18 cellular contexts compared by ENCODE assay signal in the genomic region with DNA sequence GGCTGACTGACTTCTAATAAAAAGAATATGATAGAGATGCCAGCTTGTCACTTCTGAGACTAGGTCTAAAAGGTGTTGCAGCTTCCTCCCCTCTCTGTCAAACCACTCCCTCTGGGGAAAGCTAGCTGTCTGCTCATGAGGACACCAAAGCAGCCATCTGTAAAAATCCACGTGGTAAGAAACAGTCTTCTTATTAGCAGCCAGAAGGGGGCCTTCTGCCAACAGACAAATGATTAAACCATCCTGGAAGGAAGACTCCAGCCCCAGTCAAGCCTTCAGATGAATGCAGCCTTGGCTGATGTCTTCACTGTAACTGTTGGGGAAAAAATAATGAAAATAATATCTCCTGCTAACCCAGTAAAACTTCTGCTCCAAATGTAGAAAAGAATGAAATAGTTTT. TPM values are rescaled to one million over a fixed set of nuclear protein-coding genes. Genes with fewer than 3 reads are reported as not detected.
DNase-seq lines count a peak whose midpoint lies in the region; ATAC-seq, FAIRE-seq and TF ChIP-seq lines count a peak whose summit lies in the region.
"Had no signal": no experiment of that assay in that cellular context is flagged by ENCODE, and none has a peak within 500 bp of the region (broad histone marks: within the 10 kb centered on the region; RNA-seq: fewer than 3 reads in every experiment).

No MANE protein-coding gene starts in this region.

- POLR2A ChIA-PET in A673 (lab: Charles Lee; ENCODE audit: low non-redundant PET) (no interaction called here), GM12878 (lab: Charles Lee) (no interaction called here)

- H3K9ac ChIP-seq in GM12878 (ENCODE audit: control insufficient read depth, insufficient read depth, low read length): no peak overlapping the region

- no peak overlapping the region for H2AFZ ChIP-seq in GM12878 (ENCODE audit: control insufficient read depth, low read depth, low read length)
- H2AFZ ChIP-seq: PC-9 had no signal

- ATAC-seq in GM12878 (peak; percentile 31; the same call in 1 of the 3 replicates), HG02981 (IDR thresholded peaks at IDR 0.05; ENCODE audit: unreplicated experiment) (no peak)
- ATAC-seq: pancreas had no signal

- peaks cover 2% of the 10 kb centered on the region for H3K4me1 ChIP-seq in A673 (ENCODE audit: insufficient read depth, low read length, poor library complexity, severe bottlenecking)
- H3K4me1 ChIP-seq in GM12878 (ENCODE audit: control insufficient read depth, insufficient read depth, low read length): no peaks in the 10 kb centered on the region
- peaks cover 0 to 3% (median 0%) of the 10 kb centered on the region in 4 donors for H3K4me1 ChIP-seq in tibial nerve
- H3K4me1 ChIP-seq: pancreas had no signal

- 0% methylated on average over 1 of the region's 1 CpG for WGBS in GM12878 (ENCODE audit: insufficient coverage, insufficient replicate concordance, low lambda C conversion rate, missing lambda C conversion rate)
- WGBS in tibial nerve, 2 donors: 11 to 29% methylated on average over 1 of the region's 1 CpG

- H3K36me3 ChIP-seq in A673 (ENCODE audit: insufficient read depth, low read length, poor library complexity, severe bottlenecking) (no peaks in the 10 kb centered on the region), GM12878 (ENCODE audit: control insufficient read depth in 2 of 2, insufficient read depth in 2 of 2, low read length in 1 of 2) (no peaks in the 10 kb centered on the region), tibial nerve (no peaks in the 10 kb centered on the region)
- H3K36me3 ChIP-seq: pancreas, spleen had no signal

- H3K9me3 ChIP-seq in A673 (ENCODE audit: low read depth, low read length, poor library complexity, severe bottlenecking) (peaks cover 4% of the 10 kb centered on the region), GM12878 (replicated peaks; ENCODE audit: control insufficient read depth, insufficient read depth, low read length) (no peaks in the 10 kb centered on the region; the same call in 1 of the 3 replicates), tibial nerve (peaks cover 0 to 8% (median 0%) of the 10 kb centered on the region in 4 donors)
- H3K9me3 ChIP-seq: pancreas had no signal

- intact Hi-C loops in A673 (cut with micrococcal nuclease; ENCODE audit: unreplicated experiment): no loop called here
- intact Hi-C loops in GM12878 (cut with micrococcal nuclease; ENCODE audit: unreplicated experiment): no loop called here

- CTCF ChIA-PET in A673 (lab: Charles Lee): no interaction called here
- CTCF ChIA-PET in GM12878 (lab: Yijun Ruan, JAX): interaction anchor here (1.4 kb wide), 1 partner anchor 26 kb away, joined by 3 read pairs; no protein-coding TSS in a partner anchor

- H3K27me3 ChIP-seq in A673 (replicated peaks; ENCODE audit: insufficient read depth, low read depth, low read length, poor library complexity): no peaks in the 10 kb centered on the region
- no peaks in the 10 kb centered on the region for H3K27me3 ChIP-seq in GM12878 (replicated peaks in 1 of 2; ENCODE audit: control insufficient read depth in 2 of 2, insufficient read depth in 2 of 2, low read length in 1 of 2)
- no peaks in the 10 kb centered on the region for H3K27me3 ChIP-seq in tibial nerve
- H3K27me3 ChIP-seq: pancreas, spleen had no signal

- SMC1A ChIA-PET in GM12878 (lab: Charles Lee; ENCODE audit: uncharacterized antibody, unreplicated experiment): interaction anchor here (0.7 kb wide), 1 partner anchor 49 kb away, joined by 3 read pairs; no protein-coding TSS in a partner anchor

- FAIRE-seq in GM12878 (lab: Jason Lieb, UNC) (no peak), GM12891 (lab: Jason Lieb, UNC) (no peak)
- FAIRE-seq: bronchial epithelial cell, pancreas had no signal

- H3K4me2 ChIP-seq in GM12878 (ENCODE audit: control insufficient read depth, insufficient read depth): no peak overlapping the region
- H3K4me2 ChIP-seq: PC-9 had no signal

- TF ChIP-seq EP300 in GM12878 (IDR thresholded peaks at IDR 0.05; ENCODE audit: borderline replicate concordance in 1 of 2, control insufficient read depth in 1 of 2, low read depth in 2 of 2, low read length in 2 of 2) (no peak), tibial nerve (IDR thresholded peaks at IDR 0.05) (no peak)

- no peak; the same call in 1 of the 2 replicates for TF ChIP-seq CTCF in A673 (conservative IDR thresholded peaks at IDR 0.05; ENCODE audit: low read depth, low read length)
- TF ChIP-seq CTCF in GM12872 (IDR thresholded peaks at IDR 0.05; ENCODE audit: insufficient read depth, low read depth, low read length): peak; percentile 15; the same call in 1 of the 3 replicates
- TF ChIP-seq CTCF in GM12878 (IDR thresholded peaks at IDR 0.05 in 2 of 3, conservative IDR thresholded peaks at IDR 0.05 in 1 of 3; ENCODE audit: control insufficient read depth in 2 of 3, extremely low read depth in 1 of 3, insufficient read depth in 1 of 3, low read depth in 3 of 3, low read length in 3 of 3): no peak
- no peak for TF ChIP-seq CTCF in tibial nerve (IDR thresholded peaks at IDR 0.05)

- H3K4me3 ChIP-seq in A673 (ENCODE audit: low read depth, low read length, poor library complexity, severe bottlenecking) (no peak overlapping the region), GM12878 (no peak overlapping the region), tibial nerve (no peak overlapping the region)
- H3K4me3 ChIP-seq: pancreas, PC-9, spleen had no signal

- no peaks in the 10 kb centered on the region for H4K20me1 ChIP-seq in GM12878 (ENCODE audit: control insufficient read depth, insufficient read depth)

- RAD21 ChIA-PET in GM12878 (lab: Charles Lee; ENCODE audit: unreplicated experiment): interaction anchor here (0.6 kb wide), 1 partner anchor 626 kb away, joined by 3 read pairs; no protein-coding TSS in a partner anchor

- TF ChIP-seq POLR2A in GM12878 (IDR thresholded peaks at IDR 0.05; ENCODE audit: low read depth, low read length): no peak
- TF ChIP-seq POLR2A in GM12891 (IDR thresholded peaks at IDR 0.05; ENCODE audit: low read depth, low read length): no peak
- no peak for TF ChIP-seq POLR2A in tibial nerve (IDR thresholded peaks at IDR 0.05)

- no TSS peak for BruUV-seq in A673 (replicated peaks; lab: Mats Ljungman, UMichigan)
- no TSS peak for BruUV-seq in GM12878 (replicated peaks; lab: Mats Ljungman, UMichigan)

- H3K27ac ChIP-seq in A673 (ENCODE audit: low read depth, low read length, poor library complexity, severe bottlenecking) (no peak overlapping the region), GM12878 (ENCODE audit: control insufficient read depth, insufficient read depth) (no peak overlapping the region), tibial nerve (no peak overlapping the region)
- H3K27ac ChIP-seq: pancreas, PC-9, spleen had no signal

- in situ Hi-C loops in GM12878 (cut with MboI): no loop called here

- H3K79me2 ChIP-seq in GM12878 (ENCODE audit: control insufficient read depth, insufficient read depth, low read length): no peaks in the 10 kb centered on the region

- DNase-seq in A673 (ENCODE audit: low spot score): peak; percentile 40
- DNase-seq in NAMALWA (ENCODE audit: low spot score): peak; percentile 81
- DNase-seq in GM12878 (ENCODE audit: low read depth, low spot score): no peak
- no peak for DNase-seq in GM12891 (ENCODE audit: insufficient read length, low spot score)
- no peak for DNase-seq in NK-92 (lab: John Stamatoyannopoulos, UW; ENCODE audit: unreplicated experiment)
- no peak for DNase-seq in tibial nerve (ENCODE audit: low spot score in 2 of 2)
- DNase-seq: activated CD4-positive, alpha-beta T cell treated with anti-CD3 and anti-CD28 coated beads, Interleukin-2, amount 10 ng/mL, durations not matched to agents 24 days and 14 days; activated T-cell treated with anti-CD3 and anti-CD28 coated beads, Interleukin-2, amount 50 U/mL, for 1 hour; hypothalamus; MV-4-11; NCI-H345; pancreas; PC-9; spleen; T-helper 9 cell had no signal

- TF ChIP-seq RAD21 in GM12878 (IDR thresholded peaks at IDR 0.05; ENCODE audit: insufficient read depth, low read depth, low read length): no peak

RNA-seq across cellular contexts. Expression of a gene that starts 5.7 kb away (rescaled TPM):
- total RNA-seq in A673 (2021) (179 and 189 TPM in 2 replicates), GM12878 (2014; rRNA removed) (67.1 and 81.3 TPM in 2 replicates), GM12878 (2014; rRNA removed; fragmentation: Illumina TruSeq; extraction: Trizol) (37.4 and 41.7 TPM in 2 replicates), GM12878 (2021) (64.7 and 70.9 TPM in 2 replicates), tibial nerve (10 to 100 TPM; 61.0 to 80.6 (median 72.2) TPM)
- total RNA-seq in GM12878 (2013; cell fraction: nucleolus; rRNA removed): 31.9 and 40.4 TPM in 2 replicates
- polyA plus RNA-seq in GM12878 (2011; ENCODE audit: low read depth): 52.4 TPM
- polyA plus RNA-seq in GM12878 (2011; rRNA removed) (58.8 and 67.5 TPM in 2 replicates), GM12878 (2014; fragmentation: Illumina TruSeq; extraction: Trizol) (40.4 and 54.3 TPM in 2 replicates), GM12878 (2014; fragmentation: Nextera tagmentation; extraction: Ambion mirVana) (10 to 100 TPM; 16.0 to 29.2 TPM), GM12878 (2014; rRNA removed) (43.2 and 45.0 TPM in 2 replicates), GM12878 (2016; fragmentation: Nextera tagmentation; extraction: Ambion mirVana) (100 to 1,000 TPM; 155 to 187 TPM)
- polyA plus RNA-seq in GM12878 (2011; cell fraction: cytosol; rRNA removed): 33.7 and 39.2 TPM in 2 replicates
- polyA plus RNA-seq in GM12878 (2011; cell fraction: nucleus; rRNA removed): 22.9 and 24.4 TPM in 2 replicates
- 56.2 and 70.0 TPM in 2 replicates for polyA plus RNA-seq in GM12878 (2012)
- 32.8 and 33.5 TPM in 2 replicates for polyA minus RNA-seq in GM12878 (2011; rRNA and poly(A)+ RNA removed)
- 10.4 and 16.2 TPM in 2 replicates for polyA minus RNA-seq in GM12878 (2011; cell fraction: cytosol; rRNA and poly(A)+ RNA removed)
- 7.0 and 10.2 TPM in 2 replicates for polyA minus RNA-seq in GM12878 (2011; cell fraction: nucleus; rRNA and poly(A)+ RNA removed)
- polyA plus RNA-seq in GM12891 (2012; ENCODE audit: low read depth, missing spikeins): 27.6 TPM

RNA-seq across cellular contexts. Expression of a gene that starts 41.9 kb away (rescaled TPM):
- total RNA-seq in A673 (2021): 24.1 and 27.6 TPM in 2 replicates
- total RNA-seq in GM12878 (2013; cell fraction: nucleolus; rRNA removed): 35.2 and 40.8 TPM in 2 replicates
- 7.4 and 9.5 TPM in 2 replicates for total RNA-seq in GM12878 (2014; rRNA removed)
- total RNA-seq in GM12878 (2014; rRNA removed; fragmentation: Illumina TruSeq; extraction: Trizol): 5.7 and 5.9 TPM in 2 replicates
- total RNA-seq in GM12878 (2021): 12.4 and 13.3 TPM in 2 replicates
- polyA plus RNA-seq in GM12878 (2011; ENCODE audit: low read depth): 6.4 TPM
- polyA plus RNA-seq in GM12878 (2011; rRNA removed): 5.1 and 12.8 TPM in 2 replicates
- polyA plus RNA-seq in GM12878 (2011; cell fraction: cytosol; rRNA removed): 11.0 and 14.7 TPM in 2 replicates
- polyA plus RNA-seq in GM12878 (2011; cell fraction: nucleus; rRNA removed): 20.0 and 24.0 TPM in 2 replicates
- polyA plus RNA-seq in GM12878 (2012): 5.2 and 6.5 TPM in 2 replicates
- polyA plus RNA-seq in GM12878 (2014; fragmentation: Illumina TruSeq; extraction: Trizol): 2.7 and 6.2 TPM in 2 replicates
- 1 to 10 TPM; 1.2 to 2.4 TPM for polyA plus RNA-seq in GM12878 (2014; fragmentation: Nextera tagmentation; extraction: Ambion mirVana)
- 10.5 and 10.8 TPM in 2 replicates for polyA plus RNA-seq in GM12878 (2014; rRNA removed)
- polyA plus RNA-seq in GM12878 (2016; fragmentation: Nextera tagmentation; extraction: Ambion mirVana): 10 to 100 TPM; 10.6 to 11.0 TPM
- 17.5 and 30.1 TPM in 2 replicates for polyA minus RNA-seq in GM12878 (2011; rRNA and poly(A)+ RNA removed)
- 6.5 and 11.4 TPM in 2 replicates for polyA minus RNA-seq in GM12878 (2011; cell fraction: cytosol; rRNA and poly(A)+ RNA removed)
- polyA minus RNA-seq in GM12878 (2011; cell fraction: nucleus; rRNA and poly(A)+ RNA removed): 13.7 and 21.4 TPM in 2 replicates
- 4.4 TPM for polyA plus RNA-seq in GM12891 (2012; ENCODE audit: low read depth, missing spikeins)
- 10 to 100 TPM; 12.6 to 25.8 (median 18.0) TPM for total RNA-seq in tibial nerve

Comparison
In these comparisons a context has a peak if more than half of its experiments do, and no peak if none do; other contexts are left out.
1. DNase-seq: peak in A673 (single experiment) and NAMALWA (single experiment); none in GM12878 (single experiment), GM12891 (single experiment), NK-92 (single experiment) and tibial nerve (0 of 2).